ENCODE assay signal across 23 cellular contexts in genomic region chr2:15957881-15958713, GRCh38. TPM values are rescaled to one million over a fixed set of nuclear protein-coding genes. Genes with fewer than 3 reads are reported as not detected.
"Had no signal": no experiment of that assay in that cellular context is flagged by ENCODE, and none has a peak within 500 bp of the region (broad histone marks: within the 10 kb centered on the region; RNA-seq: fewer than 3 reads in every experiment).

No MANE protein-coding gene starts in this region.

- DNase-seq: activated CD4-positive, alpha-beta memory T cell treated with anti-CD3 and anti-CD28 coated beads, Interleukin-2, amount 10 ng/mL, durations not matched to agents 7 days and 5 days; activated CD4-positive, alpha-beta T cell treated with anti-CD3 and anti-CD28 coated beads for 48 hours; activated CD4-positive, CD25-positive, alpha-beta regulatory T cell; activated effector memory CD4-positive, alpha-beta T cell treated with Interleukin-2 at 50 U/mL for 16 hours; activated naive CD4-positive, alpha-beta T cell treated with anti-CD3 and anti-CD28 coated beads, Interleukin-2, amount 10 ng/mL, durations not matched to agents 7 days and 5 days; activated T-cell treated with anti-CD3 and anti-CD28 coated beads, Interleukin-2, amount 50 U/mL, for 72 hours; amygdala; cortex of kidney; erythroblast; foreskin keratinocyte; left colon; mucosa of descending colon; occipital lobe; sigmoid colon; stimulated activated CD4-positive, alpha-beta T cell treated with anti-CD3 and anti-CD28 coated beads, Interleukin-15, amount 100 ng/mL, for 24 hours; stomach; T1000 had no signal

- H3K27me3 ChIP-seq: foreskin keratinocyte, sigmoid colon, stomach, tibial nerve had no signal

- H3K4me1 ChIP-seq: foreskin keratinocyte, sigmoid colon, stomach, suprapubic skin, tibial nerve had no signal

- FAIRE-seq: endometrium, keratinocyte had no signal

- H3K4me2 ChIP-seq: smooth muscle cell had no signal

- H3K4me3 ChIP-seq: mucosa of descending colon, sigmoid colon, smooth muscle cell, stomach, suprapubic skin, tibial nerve had no signal

- H3K36me3 ChIP-seq: sigmoid colon, stomach, suprapubic skin, tibial nerve had no signal

- ATAC-seq: activated T-cell treated with anti-CD3 and anti-CD28 coated beads, Interleukin-2, amount 50 U/mL, for 72 hours; left colon; mucosa of descending colon; stimulated activated memory B cell treated with anti-CD40 and anti-IgM and Interleukin-4, amounts not matched to agents 10 μg/mL and 1 μg/mL and 100 μg/mL, for 72 hours had no signal

- H3K9me3 ChIP-seq: mucosa of descending colon, sigmoid colon, stomach, suprapubic skin had no signal

- H3K27ac ChIP-seq: foreskin keratinocyte, sigmoid colon, stomach, suprapubic skin, tibial nerve had no signal

RNA-seq across cellular contexts. Expression of gene MYCN, which starts 17.7 kb away (rescaled TPM):
- polyA plus RNA-seq: keratinocyte had no signal
